9 cellular contexts compared by ENCODE assay signal in genomic region chr21:45029298-45029967, GRCh38. TPM values are rescaled to one million over a fixed set of nuclear protein-coding genes. Genes with fewer than 3 reads are reported as not detected.
DNase-seq lines count a peak whose midpoint lies in the region; ATAC-seq and TF ChIP-seq lines count a peak whose summit lies in the region.
"Had no signal": no experiment of that assay in that cellular context is flagged by ENCODE, and none has a peak within 500 bp of the region (broad histone marks: within the 10 kb centered on the region; RNA-seq: fewer than 3 reads in every experiment).

No MANE protein-coding gene starts in this region.

- H3K27me3 Mint-ChIP-seq in chondrocyte (ENCODE audit: low read depth): peaks cover 2% of the 10 kb centered on the region

- TF ChIP-seq CTCF in chondrocyte (IDR thresholded peaks at IDR 0.05): no peak
- TF ChIP-seq CTCF in GM10266 (IDR thresholded peaks at IDR 0.05; ENCODE audit: control insufficient read depth, insufficient read depth, low read depth, missing control alignments): no peak

- DNase-seq in AG08395 (ENCODE audit: low spot score) (peak; percentile 50), NCI-H1092 treated with DMSO at 0.1 percent for 48 hours (lab: John Stamatoyannopoulos, UW) (peak; percentile 13), chondrocyte (ENCODE audit: low spot score) (peak; percentile 86), medulla oblongata (ENCODE audit: extremely low spot score) (peak; percentile 6), GM10266 (ENCODE audit: extremely low spot score) (no peak), glomerular visceral epithelial cell (ENCODE audit: extremely low spot score) (no peak), SW480 (ENCODE audit: low spot score) (no peak)
- DNase-seq: AML-193 had no signal

- peaks cover 6% of the 10 kb centered on the region for H3K9me3 Mint-ChIP-seq in chondrocyte (ENCODE audit: low read depth)

- peaks cover 37% of the 10 kb centered on the region for H3K4me1 Mint-ChIP-seq in chondrocyte (ENCODE audit: low read depth)

- H3K27ac Mint-ChIP-seq in chondrocyte (ENCODE audit: unreplicated experiment): no peak overlapping the region

- ATAC-seq in GM19452 (IDR thresholded peaks at IDR 0.05; ENCODE audit: unreplicated experiment): no peak

- H3K36me3 Mint-ChIP-seq in chondrocyte (ENCODE audit: low read depth): peaks cover 2% of the 10 kb centered on the region

- H3K4me3 Mint-ChIP-seq in chondrocyte (ENCODE audit: unreplicated experiment): no peak overlapping the region

RNA-seq across cellular contexts. Expression of gene ADARB1, which starts 44.9 kb away (rescaled TPM):
- 53.8 to 92.8 TPM (median 89.5 TPM) in 3 replicates for total RNA-seq in chondrocyte

Comparison
In these comparisons a context has a peak if more than half of its experiments do, and no peak if none do; other contexts are left out.
1. DNase-seq: peak in AG08395 (single experiment), NCI-H1092 treated with DMSO at 0.1 percent for 48 hours (single experiment), chondrocyte (single experiment) and medulla oblongata (single experiment); none in GM10266 (single experiment), glomerular visceral epithelial cell (single experiment) and SW480 (single experiment).